ENCODE assay signal across 7 cellular contexts in the genomic region with DNA sequence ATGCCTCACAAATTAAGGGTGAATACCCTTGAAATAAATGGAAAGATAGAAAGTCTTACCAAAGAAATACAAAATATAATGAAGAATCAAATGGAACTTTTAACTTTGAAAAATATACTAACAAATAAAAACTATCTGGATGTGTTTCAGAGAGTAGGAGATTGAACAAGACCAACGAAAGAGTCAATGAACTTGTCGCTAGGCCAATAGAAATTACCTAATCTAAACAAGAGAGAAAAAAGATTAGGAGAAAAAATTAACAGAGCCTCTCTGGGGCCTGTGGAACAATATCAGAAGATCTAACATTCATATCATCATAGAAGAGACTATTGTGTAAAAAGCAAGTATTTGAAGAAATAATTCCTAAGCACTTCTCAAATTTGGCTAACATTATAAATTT. TPM values are rescaled to one million over a fixed set of nuclear protein-coding genes. Genes with fewer than 3 reads are reported as not detected.
"Had no signal": no experiment of that assay in that cellular context is flagged by ENCODE, and none has a peak within 500 bp of the region (broad histone marks: within the 10 kb centered on the region; RNA-seq: fewer than 3 reads in every experiment).

No MANE protein-coding gene starts in this region.

- H3K4me2 ChIP-seq: GM23338 had no signal

- H3K9me3 Mint-ChIP-seq: GM23338, H9 had no signal

- H3K27ac Mint-ChIP-seq: GM23338, H9 had no signal

- H3K4me3 ChIP-seq: GM23338 had no signal

- FAIRE-seq: H1, H54 had no signal

- H3K27ac ChIP-seq: HL-60 had no signal

- DNase-seq: H9, HCEC 1CT had no signal

- H3K4me3 Mint-ChIP-seq: GM23338, H9 had no signal

RNA-seq across cellular contexts. Expression of a gene that starts 11.1 kb away (rescaled TPM):
- total RNA-seq: HT1080 had no signal
